18 cellular contexts compared by ENCODE assay signal in genomic region chr11:914747-915493, GRCh38. TPM values are rescaled to one million over a fixed set of nuclear protein-coding genes. Genes with fewer than 3 reads are reported as not detected.
A peak's percentile ranks its signal among the peaks of the same experiment; 100 is the strongest.
DNase-seq lines count a peak whose midpoint lies in the region; ATAC-seq, FAIRE-seq and TF ChIP-seq lines count a peak whose summit lies in the region.
"Had no signal": no experiment of that assay in that cellular context is flagged by ENCODE, and none has a peak within 500 bp of the region (broad histone marks: within the 10 kb centered on the region; RNA-seq: fewer than 3 reads in every experiment).

No MANE protein-coding gene starts in this region.

- H3K4me3 ChIP-seq in K562 (no peak overlapping the region), right cardiac atrium (ENCODE audit: low read length) (no peak overlapping the region), trophoblast cell (ENCODE audit: low read depth, low read length) (no peak overlapping the region), upper lobe of left lung (peak overlapping the region in 1 of 4 donors; percentile 9), OCI-LY7 (ENCODE audit: low read depth, low read length, poor library complexity, severe bottlenecking) (no peak overlapping the region)
- H3K4me3 ChIP-seq: hepatocyte had no signal

- H3K18ac ChIP-seq in trophoblast cell (ENCODE audit: low read length), result no peak overlapping the region

- H3K4me1 ChIP-seq in K562 (replicated peaks in 1 of 2; ENCODE audit: control insufficient read depth in 2 of 2, insufficient read depth in 2 of 2, low read length in 2 of 2) (peaks cover 21 to 40% of the 10 kb centered on the region in 2 experiments), right cardiac atrium (ENCODE audit: control insufficient read depth, insufficient read depth, low read length) (no peaks in the 10 kb centered on the region), trophoblast cell (ENCODE audit: control insufficient read depth in 1 of 2, insufficient read depth in 2 of 2, low read length in 2 of 2) (peaks cover 5 to 7% of the 10 kb centered on the region in 2 experiments), upper lobe of left lung (peaks cover 7 to 16% (median 11%) of the 10 kb centered on the region in 4 donors), OCI-LY7 (ENCODE audit: insufficient read depth, low read length, poor library complexity, severe bottlenecking) (peaks cover 14% of the 10 kb centered on the region)

- TF ChIP-seq POLR2A in K562 (conservative IDR thresholded peaks at IDR 0.05) (no peak), upper lobe of left lung (IDR thresholded peaks at IDR 0.05) (peak in 1 of 4 donors; percentile 51)

- H3K79me2 ChIP-seq in K562 (ENCODE audit: control insufficient read depth, insufficient read depth, low read length) (peaks cover 7% of the 10 kb centered on the region), trophoblast cell (ENCODE audit: control insufficient read depth, insufficient read depth, low read length, poor library complexity) (peaks cover 12% of the 10 kb centered on the region), OCI-LY7 (ENCODE audit: insufficient read depth, low read depth, low read length) (peaks cover 6% of the 10 kb centered on the region)

- BruUV-seq in K562 (replicated peaks; lab: Mats Ljungman, UMichigan) (no TSS peak), OCI-LY7 (replicated peaks; lab: Mats Ljungman, UMichigan) (no TSS peak)

- no peak overlapping the region for H2BK5ac ChIP-seq in trophoblast cell (ENCODE audit: low read depth, low read length, poor library complexity)

- intact Hi-C loops in K562 (cut with micrococcal nuclease) (loop anchor here (10.0 kb wide), 1 partner anchor 70 kb away; the partner anchor contains the start of genes POLR2L and TSPAN4), right cardiac atrium (cut with DNase I) (no loop called here), OCI-LY7 (cut with micrococcal nuclease; ENCODE audit: unreplicated experiment) (loop anchor here (5.0 kb wide), 1 partner anchor 408 kb away; the partner anchor contains the start of gene RNH1)

- no peak for TF ChIP-seq RAD21 in K562 (CRISPR knock-in tag; conservative IDR thresholded peaks at IDR 0.05 in 1 of 2, IDR thresholded peaks at IDR 0.05 in 1 of 2)

- H3K4ac ChIP-seq in trophoblast cell (ENCODE audit: low read depth, low read length), result no peak overlapping the region

- no peaks in the 10 kb centered on the region for H3K9me1 ChIP-seq in K562 (ENCODE audit: control insufficient read depth, insufficient read depth, low read length)

- WGBS in K562 (ENCODE audit: insufficient coverage, low coverage, missing lambda C conversion rate), result 52% methylated on average over 20 of the region's 21 CpGs
- WGBS in right cardiac atrium, result 74% methylated on average over 21 of the region's 21 CpGs
- WGBS in trophoblast cell (ENCODE audit: extremely low coverage, insufficient coverage, insufficient read length), result no CpG with 5 or more reads among the region's 21 CpGs
- WGBS in upper lobe of left lung, 2 donors, result 72 to 75% methylated on average over 13 to 21 of the region's 21 CpGs

- peaks cover 13% of the 10 kb centered on the region for H3K79me1 ChIP-seq in trophoblast cell (ENCODE audit: low read length)

- H3K36me3 ChIP-seq in K562 (ENCODE audit: control insufficient read depth, insufficient read depth, low read length), result no peaks in the 10 kb centered on the region
- H3K36me3 ChIP-seq in trophoblast cell (ENCODE audit: control insufficient read depth in 1 of 2, insufficient read depth in 2 of 2, low read length in 2 of 2), result no peaks in the 10 kb centered on the region
- H3K36me3 ChIP-seq in upper lobe of left lung, result no peaks in the 10 kb centered on the region
- H3K36me3 ChIP-seq in OCI-LY7 (ENCODE audit: insufficient read depth, low read length), result no peaks in the 10 kb centered on the region

- no peaks in the 10 kb centered on the region for H3K9me2 ChIP-seq in OCI-LY7 (ENCODE audit: insufficient read depth, low read length)

- H3K4me2 ChIP-seq in K562 (ENCODE audit: insufficient read depth, low read length), result peak overlapping the region; percentile 28; the same call in 1 of the 2 replicates
- H3K4me2 ChIP-seq in trophoblast cell (ENCODE audit: low read length), result no peak overlapping the region
- no peak overlapping the region for H3K4me2 ChIP-seq in OCI-LY7 (ENCODE audit: low read length)
- H3K4me2 ChIP-seq: hepatocyte had no signal

- TF ChIP-seq EP300 in K562 (IDR thresholded peaks at IDR 0.05; ENCODE audit: low read length), result no peak
- no peak for TF ChIP-seq EP300 in upper lobe of left lung (IDR thresholded peaks at IDR 0.05)

- no peaks in the 10 kb centered on the region for H4K20me1 ChIP-seq in K562 (replicated peaks; ENCODE audit: control insufficient read depth, insufficient read depth, low read length)
- no peaks in the 10 kb centered on the region for H4K20me1 ChIP-seq in OCI-LY7 (ENCODE audit: insufficient read depth, low read length)

- H2BK12ac ChIP-seq in trophoblast cell (ENCODE audit: low read length), result no peak overlapping the region

- no peak overlapping the region for H2AK5ac ChIP-seq in trophoblast cell (ENCODE audit: low read length)

- POLR2A ChIA-PET in K562 (lab: Yijun Ruan, JAX) (interaction anchor here (0.6 to 1.0 kb wide), 2 partner anchors 23 to 247 kb away, joined by 3 to 5 read pairs; no protein-coding TSS in a partner anchor), OCI-LY7 (lab: Charles Lee) (no interaction called here)

- H2AFZ ChIP-seq in K562 (ENCODE audit: low read depth, low read length), result peak overlapping the region; percentile 67
- H2AFZ ChIP-seq in trophoblast cell (ENCODE audit: insufficient read depth, low read length, poor library complexity), result no peak overlapping the region
- H2AFZ ChIP-seq in OCI-LY7 (ENCODE audit: low read length), result no peak overlapping the region
- H2AFZ ChIP-seq: hepatocyte had no signal

- no peak overlapping the region for H3K14ac ChIP-seq in trophoblast cell (ENCODE audit: low read length)

- no peaks in the 10 kb centered on the region for H3K27me3 ChIP-seq in K562 (ENCODE audit: control insufficient read depth in 2 of 2, insufficient read depth in 2 of 2, low read length in 2 of 2)
- no peaks in the 10 kb centered on the region for H3K27me3 ChIP-seq in right cardiac atrium (ENCODE audit: control insufficient read depth, insufficient read depth)
- no peaks in the 10 kb centered on the region for H3K27me3 ChIP-seq in trophoblast cell (ENCODE audit: insufficient read depth, low read length)
- H3K27me3 ChIP-seq in upper lobe of left lung, result no peaks in the 10 kb centered on the region
- H3K27me3 ChIP-seq: hepatocyte had no signal

- peak in 1 of 4 experiments; percentile 52 for DNase-seq in K562 (ENCODE audit: extremely low read depth in 1 of 4, low spot score in 3 of 4)
- peak; percentile 69 to 89 (median 87) for DNase-seq in right cardiac atrium
- no peak for DNase-seq in trophoblast cell
- peak; percentile 57 to 88 for DNase-seq in upper lobe of left lung
- no peak for DNase-seq in NCI-H2196 treated with DMSO at 0.1 percent for 48 hours (lab: John Stamatoyannopoulos, UW; ENCODE audit: unreplicated experiment)
- no peak for DNase-seq in OCI-LY7 (ENCODE audit: low spot score)
- no peak for DNase-seq in Kasumi-1 (lab: John Stamatoyannopoulos, UW)
- DNase-seq in COLO668 (lab: John Stamatoyannopoulos, UW; ENCODE audit: unreplicated experiment), result no peak
- DNase-seq: activated CD4-positive, alpha-beta memory T cell treated with anti-CD3 and anti-CD28 coated beads, Interleukin-2, amount 10 ng/mL, durations not matched to agents 7 days and 5 days; activated naive CD8-positive, alpha-beta T cell treated with anti-CD3 and anti-CD28 coated beads, Interleukin-2, amount 50 U/mL, for 24 hours; effector memory CD4-positive, alpha-beta T cell; EL; NCI-H1436; NCI-H82; stimulated activated naive CD4-positive, alpha-beta T cell treated with Interleukin-2 at 50 U/mL for 16 hours had no signal

- no peak overlapping the region for H4K12ac ChIP-seq in trophoblast cell (ENCODE audit: low read depth, low read length)

- no peak for TF ChIP-seq CTCF in K562 (IDR thresholded peaks at IDR 0.05 in 2 of 3, conservative IDR thresholded peaks at IDR 0.05 in 1 of 3; ENCODE audit: insufficient read depth in 2 of 3, low read depth in 1 of 3, low read length in 3 of 3)
- no peak for TF ChIP-seq CTCF in upper lobe of left lung (IDR thresholded peaks at IDR 0.05)
- no peak for TF ChIP-seq CTCF in OCI-LY7 (conservative IDR thresholded peaks at IDR 0.05; ENCODE audit: low read length)

- H2BK120ac ChIP-seq in trophoblast cell (ENCODE audit: insufficient read depth, low read length, poor library complexity), result no peak overlapping the region

- no peak overlapping the region for H4K91ac ChIP-seq in trophoblast cell (ENCODE audit: low read depth, low read length)

- no peak overlapping the region for H4K8ac ChIP-seq in trophoblast cell (ENCODE audit: low read depth, low read length)

- no peak; the same call in 2 of the 3 replicates for ATAC-seq in K562
- ATAC-seq in right cardiac atrium, result peak; percentile 22 to 24
- peak; percentile 13 to 64 for ATAC-seq in upper lobe of left lung (ENCODE audit: low FRiP score in 2 of 2)
- ATAC-seq: activated naive CD8-positive, alpha-beta T cell treated with anti-CD3 and anti-CD28 coated beads, Interleukin-2, amount 50 U/mL, for 24 hours; HCT116 had no signal

- CTCF ChIA-PET in K562 (lab: Yijun Ruan, JAX; ENCODE audit: low intra/inter-chr PET ratio) (no interaction called here), OCI-LY7 (lab: Charles Lee; ENCODE audit: unreplicated experiment) (no interaction called here)

- in situ Hi-C loops in K562 (cut with MboI), result no loop called here

- H3K9ac ChIP-seq in K562 (ENCODE audit: insufficient read depth in 1 of 2, low read depth in 2 of 2, low read length in 2 of 2) (peak overlapping the region; percentile 20 to 75; a peak in 3 of 4 replicates), trophoblast cell (ENCODE audit: low read length) (peak overlapping the region; percentile 12)

- no peaks in the 10 kb centered on the region for H3K9me3 ChIP-seq in K562 (replicated peaks; ENCODE audit: control insufficient read depth, insufficient read depth, low read depth, low read length)
- H3K9me3 ChIP-seq in right cardiac atrium (ENCODE audit: control insufficient read depth, low read length), result no peaks in the 10 kb centered on the region
- H3K9me3 ChIP-seq in trophoblast cell (ENCODE audit: insufficient read depth, low read depth, low read length), result peaks cover 2% of the 10 kb centered on the region
- H3K9me3 ChIP-seq in upper lobe of left lung, result no peaks in the 10 kb centered on the region
- H3K9me3 ChIP-seq in OCI-LY7 (ENCODE audit: low read length), result no peaks in the 10 kb centered on the region

- FAIRE-seq in K562 (lab: Jason Lieb, UNC), result no peak
- FAIRE-seq: keratinocyte had no signal

- no peak overlapping the region for H3K23ac ChIP-seq in trophoblast cell (ENCODE audit: low read length)

- H3K27ac ChIP-seq in K562 (ENCODE audit: extremely low read depth, low read depth, low read length) (peak overlapping the region; percentile 46; the same call in 1 of the 3 replicates), right cardiac atrium (ENCODE audit: low read length) (no peak overlapping the region), trophoblast cell (ENCODE audit: low read depth, low read length) (no peak overlapping the region), upper lobe of left lung (peak overlapping the region; percentile 32 to 66 (median 54)), OCI-LY7 (ENCODE audit: low read depth, low read length, poor library complexity, severe bottlenecking) (no peak overlapping the region)
- H3K27ac ChIP-seq: hepatocyte had no signal

RNA-seq across cellular contexts. Expression of gene CHID1, which starts 4.3 kb away (rescaled TPM):
- 131 and 294 TPM in 2 replicates for total RNA-seq in K562 (2011; cell fraction: chromatin; rRNA removed; ENCODE audit: low replicate concordance)
- total RNA-seq in K562 (2011; cell fraction: nucleolus; rRNA removed), result 219 and 240 TPM in 2 replicates
- total RNA-seq in K562 (2011; cell fraction: nucleoplasm; rRNA removed), result 152 and 195 TPM in 2 replicates
- total RNA-seq in K562 (2014; rRNA removed) (39.8 and 54.6 TPM in 2 replicates), K562 (2014; rRNA removed; fragmentation: Illumina TruSeq; extraction: Trizol) (14.2 and 22.4 TPM in 2 replicates), K562 (2015; rRNA removed; fragmentation: Illumina TruSeq; extraction: Trizol) (35.6 and 35.8 TPM in 2 replicates), K562 (2021) (108 and 114 TPM in 2 replicates), right cardiac atrium (10 to 100 TPM; 60.1 to 70.5 (median 65.8) TPM), upper lobe of left lung (100 to 1,000 TPM in 1 of 6 donors, 10 to 100 TPM in 5; 34.6 to 144 (median 59.1) TPM), OCI-LY7 (2022) (69.6 and 71.1 TPM in 2 replicates)
- polyA plus RNA-seq in K562 (2011; rRNA removed) (46.0 and 56.3 TPM in 2 replicates), K562 (2014; fragmentation: Illumina TruSeq; extraction: Trizol) (67.7 and 81.6 TPM in 2 replicates), K562 (2014; fragmentation: Nextera tagmentation; extraction: Ambion mirVana) (10 to 100 TPM; 15.1 to 29.6 TPM), K562 (2014; rRNA removed) (57.8 and 70.5 TPM in 2 replicates), right cardiac atrium (48.9 TPM)
- 80.3 and 118 TPM in 2 replicates for polyA plus RNA-seq in K562 (2011; cell fraction: cytosol; rRNA removed)
- 57.2 and 75.5 TPM in 2 replicates for polyA plus RNA-seq in K562 (2011; cell fraction: nucleus; rRNA removed)
- polyA plus RNA-seq in K562 (2012), result 82.8 and 102 TPM in 2 replicates
- polyA minus RNA-seq in K562 (2011; rRNA and poly(A)+ RNA removed), result 48.8 and 59.6 TPM in 2 replicates
- 54.2 and 58.6 TPM in 2 replicates for polyA minus RNA-seq in K562 (2011; cell fraction: cytosol; rRNA and poly(A)+ RNA removed)
- polyA minus RNA-seq in K562 (2011; cell fraction: nucleus; rRNA and poly(A)+ RNA removed), result 29.0 and 29.1 TPM in 2 replicates
- 52.9 and 53.1 TPM in 2 replicates for polyA plus RNA-seq in trophoblast cell (2013)
- total RNA-seq in OCI-LY7 (2014; rRNA removed; shearing (Covaris generic)), result 30.6 and 39.4 TPM in 2 replicates

RNA-seq across cellular contexts. Expression of gene AP2A2, which starts 10.8 kb away (rescaled TPM):
- 125 and 255 TPM in 2 replicates for total RNA-seq in K562 (2011; cell fraction: chromatin; rRNA removed; ENCODE audit: low replicate concordance)
- 84.6 and 90.9 TPM in 2 replicates for total RNA-seq in K562 (2011; cell fraction: nucleolus; rRNA removed)
- total RNA-seq in K562 (2011; cell fraction: nucleoplasm; rRNA removed), result 84.5 and 112 TPM in 2 replicates
- 8.1 and 11.0 TPM in 2 replicates for total RNA-seq in K562 (2014; rRNA removed)
- 11.9 and 16.2 TPM in 2 replicates for total RNA-seq in K562 (2014; rRNA removed; fragmentation: Illumina TruSeq; extraction: Trizol)
- total RNA-seq in K562 (2015; rRNA removed; fragmentation: Illumina TruSeq; extraction: Trizol), result 19.8 and 22.8 TPM in 2 replicates
- 26.2 and 33.3 TPM in 2 replicates for total RNA-seq in K562 (2021)
- 27.7 and 30.6 TPM in 2 replicates for polyA plus RNA-seq in K562 (2011; rRNA removed)
- polyA plus RNA-seq in K562 (2011; cell fraction: cytosol; rRNA removed), result 20.2 and 29.9 TPM in 2 replicates
- 82.5 and 86.1 TPM in 2 replicates for polyA plus RNA-seq in K562 (2011; cell fraction: nucleus; rRNA removed)
- 31.2 and 48.0 TPM in 2 replicates for polyA plus RNA-seq in K562 (2012)
- polyA plus RNA-seq in K562 (2014; fragmentation: Illumina TruSeq; extraction: Trizol), result 29.5 and 41.7 TPM in 2 replicates
- polyA plus RNA-seq in K562 (2014; fragmentation: Nextera tagmentation; extraction: Ambion mirVana), result 1 to 10 TPM in 1 of 2 experiments, under 1 TPM in 1; 0.69 to 1.3 TPM
- polyA plus RNA-seq in K562 (2014; rRNA removed), result 15.2 and 16.7 TPM in 2 replicates
- polyA minus RNA-seq in K562 (2011; rRNA and poly(A)+ RNA removed), result 21.8 and 29.8 TPM in 2 replicates
- 76.6 and 78.5 TPM in 2 replicates for polyA minus RNA-seq in K562 (2011; cell fraction: cytosol; rRNA and poly(A)+ RNA removed)
- 26.1 and 39.5 TPM in 2 replicates for polyA minus RNA-seq in K562 (2011; cell fraction: nucleus; rRNA and poly(A)+ RNA removed)
- total RNA-seq in right cardiac atrium, result 10 to 100 TPM; 45.8 to 55.0 (median 51.9) TPM
- 22.4 TPM for polyA plus RNA-seq in right cardiac atrium
- polyA plus RNA-seq in trophoblast cell (2013), result 56.6 and 65.3 TPM in 2 replicates
- total RNA-seq in upper lobe of left lung, result 100 to 1,000 TPM in 3 of 6 donors, 10 to 100 TPM in 3; 55.7 to 273 (median 103) TPM
- total RNA-seq in OCI-LY7 (2014; rRNA removed; shearing (Covaris generic)), result 22.4 and 24.9 TPM in 2 replicates
- 40.0 and 43.0 TPM in 2 replicates for total RNA-seq in OCI-LY7 (2022)

Comparison
In these comparisons a context has a peak if more than half of its experiments do, and no peak if none do; other contexts are left out.
1. DNase-seq: peak in right cardiac atrium (3 of 3) and upper lobe of left lung (2 of 2); none in trophoblast cell (0 of 2), NCI-H2196 treated with DMSO at 0.1 percent for 48 hours (single experiment), OCI-LY7 (single experiment), Kasumi-1 (0 of 2) and COLO668 (single experiment).
2. H3K27ac ChIP-seq: peak in K562 (single experiment) and upper lobe of left lung (4 of 4); none in right cardiac atrium (single experiment), trophoblast cell (single experiment) and OCI-LY7 (single experiment).
3. intact Hi-C loops: an anchor here in K562 (10.0 kb wide) and OCI-LY7 (5.0 kb wide); none called in right cardiac atrium.